Comparison of ENCODE assay signal across 1 cellular context in the genomic region with DNA sequence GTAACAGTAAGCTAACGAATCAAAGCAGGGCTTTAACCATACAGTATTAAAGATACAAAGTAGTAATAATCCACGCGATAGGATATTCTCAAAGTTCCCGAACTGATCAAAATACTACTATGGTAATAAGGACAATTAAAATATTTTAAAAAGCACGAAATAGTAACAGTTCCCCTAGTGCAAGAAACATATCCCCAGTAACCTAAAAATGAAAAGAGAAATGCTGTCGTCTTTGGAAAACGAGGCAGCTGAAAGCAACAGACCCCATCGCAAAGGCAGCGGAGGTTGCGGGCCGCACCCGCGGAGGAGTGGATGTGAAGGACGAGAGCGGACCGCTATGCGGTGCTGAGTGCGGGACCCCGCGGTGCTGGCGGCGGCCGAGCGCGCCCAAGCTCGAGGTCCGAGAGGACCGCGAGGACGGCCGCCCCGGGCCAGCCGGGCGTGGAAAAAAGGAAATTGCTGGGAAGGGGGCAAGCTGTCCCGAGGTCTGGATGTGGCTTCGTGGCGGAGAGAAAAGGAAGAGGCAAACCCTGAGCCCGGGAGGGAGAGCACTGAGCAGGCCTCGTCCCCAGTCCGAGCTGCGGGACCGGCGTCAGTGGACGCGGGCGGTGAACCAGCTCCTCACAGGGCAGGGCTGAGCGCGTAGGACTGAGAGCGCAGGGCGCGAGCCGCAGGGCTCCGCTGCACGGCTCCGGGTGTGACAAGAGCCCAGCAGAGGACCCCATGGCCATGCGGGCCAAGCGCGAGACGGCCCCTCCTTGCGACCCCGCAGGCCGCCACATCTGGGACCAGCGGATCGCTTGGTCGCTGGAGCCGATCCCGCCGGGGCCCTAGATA.
A peak's percentile ranks its signal among the peaks of the same experiment; 100 is the strongest.
TF ChIP-seq lines count a peak whose summit lies in the region.

No MANE protein-coding gene starts in this region.

TF ChIP-seq in H1, 55 proteins besides CTCF, POLR2A, EP300 and RAD21:
- TF ChIP-seq GTF2F1 (IDR thresholded peaks at IDR 0.05; ENCODE audit: borderline replicate concordance, low read depth, low read length): no peak
- peak; percentile 99 for TF ChIP-seq SUZ12 (IDR thresholded peaks at IDR 0.05; ENCODE audit: low read length)
- TF ChIP-seq RNF2 (IDR thresholded peaks at IDR 0.05; ENCODE audit: borderline replicate concordance, low read depth, low read length, missing control alignments, poor library complexity, severe bottlenecking): peak; percentile 99
- peak; percentile 100 for TF ChIP-seq EZH2 (IDR thresholded peaks at IDR 0.05; ENCODE audit: low read depth, low read length, severe bottlenecking)
